8 cellular contexts compared by ENCODE assay signal in genomic region chr22:29767289-29768051, GRCh38. TPM values are rescaled to one million over a fixed set of nuclear protein-coding genes. Genes with fewer than 3 reads are reported as not detected.
DNase-seq lines count a peak whose midpoint lies in the region; ATAC-seq and TF ChIP-seq lines count a peak whose summit lies in the region.

TSS of gene UQCR10 (plus strand) at chr22:29767369. CDS start at chr22:29767399, 30 bp downstream.

- H3K36me3 Mint-ChIP-seq in CD4-positive, alpha-beta T cell (ENCODE audit: low read depth), result peaks cover 50% of the 10 kb centered on the region
- peaks cover 22% of the 10 kb centered on the region for H3K36me3 Mint-ChIP-seq in endodermal cell (ENCODE audit: low read depth)

- intact Hi-C loops in CD4-positive, alpha-beta T cell (cut with DNase I, micrococcal nuclease), result loop anchor here (1.0 to 10.0 kb wide), 11 partner anchors 71 to 1985 kb away; partner anchors contain the start of genes AP1B1 (in 1 of the 2), ASCC2 (in 1 of the 2), DEPDC5 (in 1 of the 2) and MTFP1 (in 1 of the 2)

- H3K27me3 ChIP-seq in CD4-positive, alpha-beta T cell (ENCODE audit: control insufficient read depth, insufficient read depth, low read length), result no peaks in the 10 kb centered on the region
- no peaks in the 10 kb centered on the region for H3K27me3 ChIP-seq in endodermal cell (ENCODE audit: control insufficient read depth, insufficient read depth, low read length, poor library complexity, severe bottlenecking)

- POLR2A ChIA-PET in CD4-positive, alpha-beta T cell (lab: Charles Lee), result interaction anchor here (0.6 to 1.9 kb wide), 11 partner anchors 8 to 656 kb away, joined by 3 to 14 read pairs (median 4); partner anchors contain the start of genes ASCC2 and THOC5

- peaks cover 16% of the 10 kb centered on the region for H3K36me3 ChIP-seq in endodermal cell (ENCODE audit: control insufficient read depth, insufficient read depth, low read length)

- H3K27ac Mint-ChIP-seq in CD4-positive, alpha-beta T cell, result peak within 1 kb of the TSS; percentile 88
- peak within 1 kb of the TSS; percentile 99 for H3K27ac Mint-ChIP-seq in endodermal cell

- CTCF ChIA-PET in CD4-positive, alpha-beta T cell (lab: Charles Lee), result no interaction called here

- peak within 1 kb of the TSS; percentile 98 for H3K4me3 Mint-ChIP-seq in CD4-positive, alpha-beta T cell
- H3K4me3 Mint-ChIP-seq in endodermal cell, result peak within 1 kb of the TSS; percentile 99

- peak within 1 kb of the TSS; percentile 78 for H3K27ac ChIP-seq in CD4-positive, alpha-beta T cell (ENCODE audit: low read depth, low read length)
- peak within 1 kb of the TSS; percentile 67 for H3K27ac ChIP-seq in endodermal cell (ENCODE audit: low read depth, low read length)

- no peak for TF ChIP-seq CTCF in CD4-positive, alpha-beta T cell (IDR thresholded peaks at IDR 0.05)
- TF ChIP-seq CTCF in endodermal cell (conservative IDR thresholded peaks at IDR 0.05), result no peak

- H3K27me3 Mint-ChIP-seq in CD4-positive, alpha-beta T cell, result no peaks in the 10 kb centered on the region
- no peaks in the 10 kb centered on the region for H3K27me3 Mint-ChIP-seq in endodermal cell (ENCODE audit: insufficient read depth)

- H3K4me1 Mint-ChIP-seq in CD4-positive, alpha-beta T cell (ENCODE audit: low read depth), result peaks cover 34% of the 10 kb centered on the region
- H3K4me1 Mint-ChIP-seq in endodermal cell, result peaks cover 12% of the 10 kb centered on the region

- no peaks in the 10 kb centered on the region for H3K9me3 Mint-ChIP-seq in CD4-positive, alpha-beta T cell
- no peaks in the 10 kb centered on the region for H3K9me3 Mint-ChIP-seq in endodermal cell

- H3K4me3 ChIP-seq in endodermal cell (ENCODE audit: low read length), result peak within 1 kb of the TSS; percentile 95

- ATAC-seq in CD4-positive, alpha-beta T cell (ENCODE audit: poor library complexity), result peak; percentile 79
- peak; percentile 60 for ATAC-seq in GM19452 (IDR thresholded peaks at IDR 0.05; ENCODE audit: unreplicated experiment)

- DNase-seq in CD4-positive, alpha-beta T cell, result peak; percentile 88 to 93 (median 90)
- DNase-seq in HK-2 (ENCODE audit: unreplicated experiment) (peak; percentile 83), endodermal cell (peak; percentile 95), mesenteric fat pad (ENCODE audit: low spot score) (peak; percentile 97)
- peak; percentile 83 for DNase-seq in NK-92 treated with Interleukin-12 subunit alpha and Interleukin-12 subunit beta, amount 100 ng/mL, for 24 hours (lab: John Stamatoyannopoulos, UW)
- peak; percentile 71 to 84 (median 76) for DNase-seq in activated CD8-positive, alpha-beta memory T cell treated with anti-CD3 and anti-CD28 coated beads for 48 hours (ENCODE audit: low read depth in 2 of 3, low spot score in 2 of 3)
- DNase-seq in stimulated activated CD8-positive, alpha-beta memory T cell treated with anti-CD3 and anti-CD28 coated beads, Interleukin-15, amount 100 ng/mL, for 1 hour (ENCODE audit: low read depth), result peak; percentile 85

- no peaks in the 10 kb centered on the region for H3K4me1 ChIP-seq in endodermal cell (ENCODE audit: control insufficient read depth, insufficient read depth, low read length)

- H3K9me3 ChIP-seq in CD4-positive, alpha-beta T cell (ENCODE audit: control insufficient read depth, low read length), result no peaks in the 10 kb centered on the region
- no peaks in the 10 kb centered on the region for H3K9me3 ChIP-seq in endodermal cell (ENCODE audit: control insufficient read depth, low read length)

- H3K9ac ChIP-seq in endodermal cell (ENCODE audit: extremely low read depth, low read length, poor library complexity, severe bottlenecking), result peak within 1 kb of the TSS; percentile 83

- WGBS in endodermal cell (ENCODE audit: insufficient coverage in 1 of 2, insufficient read length in 1 of 2), 2 experiments, result 2 to 5% methylated on average over 22 to 44 of the region's 45 CpGs

RNA-seq across cellular contexts. Expression of gene UQCR10, which starts in this region (rescaled TPM):
- 10 to 100 TPM; 19.2 to 20.3 TPM for total RNA-seq in CD4-positive, alpha-beta T cell
- total RNA-seq in endodermal cell (100 to 1,000 TPM; 111 to 120 TPM), mesenteric fat pad (81.1 TPM)
- polyA plus RNA-seq in endodermal cell (2013, experiment 1 of 2), result 143 TPM
- polyA plus RNA-seq in endodermal cell (2013, experiment 2 of 2), result 125 TPM

Comparison
In these comparisons a context has a peak if more than half of its experiments do, and no peak if none do; other contexts are left out.
1. Peak in every context shown above with its lines: DNase-seq, ATAC-seq, H3K4me3 ChIP-seq and H3K27ac ChIP-seq.